Comparison of ENCODE assay signal across 8 cellular contexts in genomic region chr3:113747719-113748046, GRCh38. TPM values are rescaled to one million over a fixed set of nuclear protein-coding genes. Genes with fewer than 3 reads are reported as not detected.
A peak's percentile ranks its signal among the peaks of the same experiment; 100 is the strongest.
DNase-seq lines count a peak whose midpoint lies in the region; ATAC-seq and TF ChIP-seq lines count a peak whose summit lies in the region.

No MANE protein-coding gene starts in this region.

- POLR2A ChIA-PET in CD4-positive, alpha-beta T cell (lab: Charles Lee), result interaction anchor here (1.0 to 4.2 kb wide), 6 partner anchors 9 to 308 kb away, joined by 4 to 116 read pairs (median 26); partner anchors contain the start of genes SPICE1 and USF3
- POLR2A ChIA-PET in HEK293T (lab: Yijun Ruan, JAX), result interaction anchor here (1.2 to 1.7 kb wide), 3 partner anchors 9 to 232 kb away, joined by 3 to 4 read pairs (median 4); no protein-coding TSS in a partner anchor
- POLR2A ChIA-PET in activated CD4-positive, alpha-beta T cell treated with anti-CD3 and anti-CD28 coated beads, Interleukin-2, amount 10 ng/mL, durations not matched to agents 7 days and 5 days (lab: Charles Lee), result no interaction called here

- TF ChIP-seq CTCF in CD4-positive, alpha-beta T cell (IDR thresholded peaks at IDR 0.05), result no peak
- no peak for TF ChIP-seq CTCF in fibroblast of pulmonary artery (IDR thresholded peaks at IDR 0.05; ENCODE audit: low read length, missing control alignments)

- peak overlapping the region; percentile 100 for H3K27ac Mint-ChIP-seq in CD4-positive, alpha-beta T cell
- H3K27ac Mint-ChIP-seq in activated CD4-positive, alpha-beta T cell treated with anti-CD3 and anti-CD28 coated beads, Interleukin-2, amount 10 ng/mL, durations not matched to agents 7 days and 5 days, result peak overlapping the region; percentile 100

- H3K4me3 Mint-ChIP-seq in CD4-positive, alpha-beta T cell, result peak overlapping the region; percentile 94
- H3K4me3 Mint-ChIP-seq in activated CD4-positive, alpha-beta T cell treated with anti-CD3 and anti-CD28 coated beads, Interleukin-2, amount 10 ng/mL, durations not matched to agents 7 days and 5 days, result peak overlapping the region; percentile 93

- H3K27me3 Mint-ChIP-seq in CD4-positive, alpha-beta T cell, result no peaks in the 10 kb centered on the region
- H3K27me3 Mint-ChIP-seq in activated CD4-positive, alpha-beta T cell treated with anti-CD3 and anti-CD28 coated beads, Interleukin-2, amount 10 ng/mL, durations not matched to agents 7 days and 5 days, result no peaks in the 10 kb centered on the region

- DNase-seq in CD4-positive, alpha-beta T cell, result no peak
- DNase-seq in HEK293T (ENCODE audit: extremely low spot score) (peak; percentile 7), fibroblast of pulmonary artery (ENCODE audit: low read depth) (peak; percentile 12), skeletal muscle cell (ENCODE audit: low read depth) (no peak), epidermal melanocyte (ENCODE audit: insufficient read length, low spot score) (no peak)
- no peak for DNase-seq in activated CD4-positive, alpha-beta T cell treated with anti-CD3 and anti-CD28 coated beads, Interleukin-2, amount 10 ng/mL, durations not matched to agents 7 days and 5 days

- no peaks in the 10 kb centered on the region for H3K27me3 ChIP-seq in CD4-positive, alpha-beta T cell (ENCODE audit: control insufficient read depth, insufficient read depth, low read length)

- no peaks in the 10 kb centered on the region for H3K9me3 ChIP-seq in CD4-positive, alpha-beta T cell (ENCODE audit: control insufficient read depth, low read length)

- intact Hi-C loops in CD4-positive, alpha-beta T cell (cut with DNase I, micrococcal nuclease), result loop anchor here (2.0 to 10.0 kb wide), 8 partner anchors 35 to 1400 kb away; partner anchors contain the start of genes SPICE1 (in 2 of the 2), ATG3 (in 1 of the 2), CCDC191 (in 1 of the 2) and QTRT2 (in 1 of the 2)

- CTCF ChIA-PET in CD4-positive, alpha-beta T cell (lab: Charles Lee), result interaction anchor here (1.3 to 3.5 kb wide), 3 partner anchors 13 to 54 kb away, joined by 3 to 82 read pairs (median 5); partner anchors contain the start of gene USF3
- CTCF ChIA-PET in HEK293T (lab: Yijun Ruan, JAX), result interaction anchor here (0.9 kb wide), 1 partner anchor 12 kb away, joined by 3 read pairs; no protein-coding TSS in a partner anchor
- CTCF ChIA-PET in activated CD4-positive, alpha-beta T cell treated with anti-CD3 and anti-CD28 coated beads, Interleukin-2, amount 10 ng/mL, durations not matched to agents 7 days and 5 days (lab: Charles Lee), result interaction anchor here (0.6 to 0.9 kb wide), 3 partner anchors 12 to 250 kb away, joined by 3 to 4 read pairs (median 3); no protein-coding TSS in a partner anchor

- H3K27ac ChIP-seq in CD4-positive, alpha-beta T cell (ENCODE audit: low read depth, low read length), result no peak overlapping the region

- peaks cover 65% of the 10 kb centered on the region for H3K4me1 Mint-ChIP-seq in CD4-positive, alpha-beta T cell (ENCODE audit: low read depth)
- H3K4me1 Mint-ChIP-seq in activated CD4-positive, alpha-beta T cell treated with anti-CD3 and anti-CD28 coated beads, Interleukin-2, amount 10 ng/mL, durations not matched to agents 7 days and 5 days, result peaks cover 45% of the 10 kb centered on the region

- peaks cover 26% of the 10 kb centered on the region for H3K36me3 Mint-ChIP-seq in CD4-positive, alpha-beta T cell (ENCODE audit: low read depth)
- peaks cover 13% of the 10 kb centered on the region for H3K36me3 Mint-ChIP-seq in activated CD4-positive, alpha-beta T cell treated with anti-CD3 and anti-CD28 coated beads, Interleukin-2, amount 10 ng/mL, durations not matched to agents 7 days and 5 days (ENCODE audit: low read depth)

- no peaks in the 10 kb centered on the region for H3K9me3 Mint-ChIP-seq in CD4-positive, alpha-beta T cell
- H3K9me3 Mint-ChIP-seq in activated CD4-positive, alpha-beta T cell treated with anti-CD3 and anti-CD28 coated beads, Interleukin-2, amount 10 ng/mL, durations not matched to agents 7 days and 5 days, result no peaks in the 10 kb centered on the region

- ATAC-seq in CD4-positive, alpha-beta T cell (ENCODE audit: poor library complexity), result no peak
- ATAC-seq in HG02884 (IDR thresholded peaks at IDR 0.05; ENCODE audit: unreplicated experiment), result no peak
- no peak for ATAC-seq in GM18867 (IDR thresholded peaks at IDR 0.05; ENCODE audit: unreplicated experiment)

- H3K4me3 ChIP-seq in fibroblast of pulmonary artery (replicated peaks; ENCODE audit: low read depth, low read length) (peak overlapping the region; percentile 97), skeletal muscle cell (ENCODE audit: low read depth, low read length) (peak overlapping the region; percentile 65)

TF ChIP-seq in HEK293T, 16 proteins besides CTCF, POLR2A, EP300 and RAD21:
- no peak for TF ChIP-seq TARDBP (IDR thresholded peaks at IDR 0.05)
- no peak for TF ChIP-seq CTBP1 (IDR thresholded peaks at IDR 0.05; ENCODE audit: borderline replicate concordance)
- no peak for TF ChIP-seq L3MBTL2 (conservative IDR thresholded peaks at IDR 0.05)
- no peak for TF ChIP-seq PKNOX1 (IDR thresholded peaks at IDR 0.05)
- no peak for TF ChIP-seq FOXA1 (IDR thresholded peaks at IDR 0.05)

RNA-seq across cellular contexts. Expression of gene ATP6V1A, which starts 0.8 kb away (rescaled TPM):
- total RNA-seq in CD4-positive, alpha-beta T cell, result 1 to 10 TPM; 8.7 to 9.4 TPM
- total RNA-seq in activated CD4-positive, alpha-beta T cell treated with anti-CD3 and anti-CD28 coated beads, Interleukin-2, amount 10 ng/mL, durations not matched to agents 7 days and 5 days, result 10 to 100 TPM; 40.7 to 41.7 TPM

RNA-seq across cellular contexts. Expression of gene NAA50, which starts 1.6 kb away (rescaled TPM):
- 10 to 100 TPM; 46.6 to 48.0 TPM for total RNA-seq in CD4-positive, alpha-beta T cell
- 10 to 100 TPM; 91.4 to 95.2 TPM for total RNA-seq in activated CD4-positive, alpha-beta T cell treated with anti-CD3 and anti-CD28 coated beads, Interleukin-2, amount 10 ng/mL, durations not matched to agents 7 days and 5 days

RNA-seq across cellular contexts. Expression of gene USF3, which starts 51.2 kb away (rescaled TPM):
- total RNA-seq in CD4-positive, alpha-beta T cell, result 10 to 100 TPM; 31.4 to 32.6 TPM
- total RNA-seq in activated CD4-positive, alpha-beta T cell treated with anti-CD3 and anti-CD28 coated beads, Interleukin-2, amount 10 ng/mL, durations not matched to agents 7 days and 5 days, result 10 to 100 TPM; 18.3 to 20.4 TPM

Comparison
In these comparisons a context has a peak if more than half of its experiments do, and no peak if none do; other contexts are left out.
1. DNase-seq: peak in HEK293T (single experiment) and fibroblast of pulmonary artery (single experiment); none in CD4-positive, alpha-beta T cell (0 of 10), activated CD4-positive, alpha-beta T cell treated with anti-CD3 and anti-CD28 coated beads, Interleukin-2, amount 10 ng/mL, durations not matched to agents 7 days and 5 days (single experiment), skeletal muscle cell (single experiment) and epidermal melanocyte (single experiment).
2. RNA of gene ATP6V1A, which starts 0.8 kb away (total RNA-seq): 40.7 to 41.7 TPM in activated CD4-positive, alpha-beta T cell treated with anti-CD3 and anti-CD28 coated beads, Interleukin-2, amount 10 ng/mL, durations not matched to agents 7 days and 5 days; 8.7 to 9.4 TPM in CD4-positive, alpha-beta T cell; every median in the first group is over 4 times any median in the second.